Comparison of ENCODE assay signal across 8 cellular contexts in genomic region chr3:141561426-141562034, GRCh38.
DNase-seq lines count a peak whose midpoint lies in the region; ATAC-seq, FAIRE-seq and TF ChIP-seq lines count a peak whose summit lies in the region.

No MANE protein-coding gene starts in this region.

- TF ChIP-seq RAD21 in IMR-90 (IDR thresholded peaks at IDR 0.05; ENCODE audit: low read length) (peak; percentile 98), HepG2 (CRISPR knock-in tag; IDR thresholded peaks at IDR 0.05) (peak; percentile 80)

- H3K56ac ChIP-seq in IMR-90 (ENCODE audit: extremely low read depth, insufficient read depth, low read length) = no peak overlapping the region

- no peak overlapping the region for H3K9ac ChIP-seq in IMR-90 (ENCODE audit: low read depth, low read length)
- no peak overlapping the region for H3K9ac ChIP-seq in HepG2 (ENCODE audit: insufficient read depth, low read depth, low read length)

- H2AK5ac ChIP-seq in IMR-90 (ENCODE audit: low read depth, low read length) = no peak overlapping the region

- CTCF ChIA-PET in IMR-90 (lab: Yijun Ruan, JAX) = interaction anchor here (0.6 to 5.7 kb wide), 10 partner anchors 9 to 478 kb away, joined by 3 to 41 read pairs (median 6); partner anchors contain the start of gene PXYLP1
- CTCF ChIA-PET in Panc1 (lab: Charles Lee) = interaction anchor here (0.7 to 2.7 kb wide), 3 partner anchors 102 to 357 kb away, joined by 3 to 19 read pairs (median 6); no protein-coding TSS in a partner anchor
- CTCF ChIA-PET in HepG2 (lab: Yijun Ruan, JAX; ENCODE audit: low intra/inter-chr PET ratio, low total read pairs) = interaction anchor here (1.2 to 2.6 kb wide), 4 partner anchors 87 to 253 kb away, joined by 4 to 42 read pairs (median 12); no protein-coding TSS in a partner anchor

- H3K4me1 ChIP-seq in IMR-90 (ENCODE audit: control insufficient read depth, insufficient read depth, low read length) = no peaks in the 10 kb centered on the region; the same call in 1 of the 2 replicates
- H3K4me1 ChIP-seq in Panc1 (ENCODE audit: control insufficient read depth, insufficient read depth, low read length) = no peaks in the 10 kb centered on the region
- no peaks in the 10 kb centered on the region for H3K4me1 ChIP-seq in breast epithelium
- no peaks in the 10 kb centered on the region for H3K4me1 ChIP-seq in HepG2 (ENCODE audit: insufficient read depth, low read length)
- peaks cover 0 to 11% (median 4%) of the 10 kb centered on the region in 4 donors for H3K4me1 ChIP-seq in tibial artery

- POLR2A ChIA-PET in IMR-90 (lab: Charles Lee; ENCODE audit: unreplicated experiment) (no interaction called here), Panc1 (lab: Charles Lee) (no interaction called here), HepG2 (lab: Yijun Ruan, JAX) (no interaction called here)

- no peak overlapping the region for H3K14ac ChIP-seq in IMR-90 (replicated peaks; ENCODE audit: low read depth, low read length)

- no peak overlapping the region for H2BK5ac ChIP-seq in IMR-90 (ENCODE audit: low read depth, low read length, poor library complexity, severe bottlenecking)

- intact Hi-C loops in IMR-90 (cut with micrococcal nuclease) (loop anchor here (1.0 to 5.0 kb wide), 7 partner anchors 87 to 369 kb away; partner anchors contain the start of gene PXYLP1), Panc1 (cut with micrococcal nuclease; ENCODE audit: unreplicated experiment) (loop anchor here (1.0 to 5.0 kb wide), 2 partner anchors 101 to 259 kb away; no protein-coding TSS in a partner anchor), breast epithelium (cut with DNase I; ENCODE audit: low total_unique reads) (loop anchor here (5.0 to 10.0 kb wide), 2 partner anchors 99 to 257 kb away; no protein-coding TSS in a partner anchor), HepG2 (cut with micrococcal nuclease; ENCODE audit: unreplicated experiment) (loop anchor here (1.0 to 5.0 kb wide), 3 partner anchors 87 to 254 kb away; no protein-coding TSS in a partner anchor), tibial artery (cut with DNase I; ENCODE audit: low total_unique reads) (loop anchor here (2.0 to 10.0 kb wide), 3 partner anchors 84 to 173 kb away; partner anchors contain the start of gene RNF7)

- TF ChIP-seq EP300 in HepG2 (IDR thresholded peaks at IDR 0.05; ENCODE audit: low read depth in 2 of 2, low read length in 2 of 2) (no peak), HepG2 (CRISPR knock-in tag; IDR thresholded peaks at IDR 0.05; ENCODE audit: borderline replicate concordance) (no peak)

- WGBS in IMR-90 (ENCODE audit: extremely low coverage in 2 of 2, insufficient read length in 1 of 2), 2 experiments = 48% methylated on average over 2 of the region's 2 CpGs; no CpG with 5 or more reads in 1 of the 2 experiments
- WGBS in HepG2 (ENCODE audit: low lambda C conversion rate) = 73% methylated on average over 2 of the region's 2 CpGs

- H3K23ac ChIP-seq in IMR-90 (ENCODE audit: low read depth, low read length) = no peak overlapping the region

- no peak overlapping the region for H3K4me2 ChIP-seq in IMR-90 (ENCODE audit: low read depth, low read length)
- H3K4me2 ChIP-seq in HepG2 (ENCODE audit: low read depth, low read length) = no peak overlapping the region

- H4K20me1 ChIP-seq in IMR-90 (ENCODE audit: insufficient read depth, low read length) (no peaks in the 10 kb centered on the region), HepG2 (ENCODE audit: insufficient read depth, low read length) (no peaks in the 10 kb centered on the region)

- dilution Hi-C loops in IMR-90 (cut with HindIII; ENCODE audit: low sequenced_read_pairs, unreplicated experiment) = no loop called here

- no peak overlapping the region for H2AK9ac ChIP-seq in IMR-90 (replicated peaks; ENCODE audit: low read depth, low read length, poor library complexity)

- H2BK15ac ChIP-seq in IMR-90 (ENCODE audit: low read depth, low read length) = no peak overlapping the region

- H3K4me3 ChIP-seq in IMR-90 (ENCODE audit: insufficient read depth, low read depth, low read length) = no peak overlapping the region
- H3K4me3 ChIP-seq in Panc1 (ENCODE audit: low read depth in 2 of 2, low read length in 2 of 2) = no peak overlapping the region
- no peak overlapping the region for H3K4me3 ChIP-seq in breast epithelium
- H3K4me3 ChIP-seq in HepG2 (replicated peaks in 1 of 3; ENCODE audit: insufficient read depth in 1 of 3, low read depth in 2 of 3, low read length in 3 of 3) = no peak overlapping the region
- no peak overlapping the region for H3K4me3 ChIP-seq in tibial artery

- H3K27ac ChIP-seq in IMR-90 (ENCODE audit: insufficient read depth, low read length) = no peak overlapping the region
- no peak overlapping the region for H3K27ac ChIP-seq in Panc1 (ENCODE audit: low read length)
- no peak overlapping the region for H3K27ac ChIP-seq in breast epithelium
- H3K27ac ChIP-seq in HepG2 (ENCODE audit: extremely low read length, insufficient read depth, low read length) = no peak overlapping the region
- peak overlapping the region in 1 of 2 donors; percentile 44 for H3K27ac ChIP-seq in tibial artery

- H3K4ac ChIP-seq in IMR-90 (ENCODE audit: low read depth, low read length) = no peak overlapping the region

- H3K18ac ChIP-seq in IMR-90 (ENCODE audit: low read depth, low read length) = no peak overlapping the region

- no peak overlapping the region for H4K8ac ChIP-seq in IMR-90 (ENCODE audit: low read depth in 2 of 2, low read length in 2 of 2)

- H3K79me1 ChIP-seq in IMR-90 (ENCODE audit: low read depth in 1 of 2, low read length in 2 of 2) = peaks cover 4 to 7% of the 10 kb centered on the region in 2 experiments; a peak in 2 of 4 replicates

- ATAC-seq in IMR-90 (ENCODE audit: low read depth) (peak; percentile 77), Panc1 (no peak), HepG2 (no peak)

- H3K79me2 ChIP-seq in HepG2 (ENCODE audit: insufficient read depth, low read length) = no peaks in the 10 kb centered on the region

- TF ChIP-seq CTCF in IMR-90 (conservative IDR thresholded peaks at IDR 0.05; ENCODE audit: low read depth, low read length) (peak; percentile 99), Panc1 (IDR thresholded peaks at IDR 0.05) (peak; percentile 97; the same call in 1 of the 2 replicates), breast epithelium (IDR thresholded peaks at IDR 0.05) (peak; percentile 98 to 100 (median 99)), HepG2 (CRISPR knock-in tag; IDR thresholded peaks at IDR 0.05) (peak; percentile 79), tibial artery (IDR thresholded peaks at IDR 0.05) (peak; percentile 97 to 98)

- DNase-seq in NCI-H82 (lab: John Stamatoyannopoulos, UW) = peak; percentile 70
- DNase-seq in NCI-H82 treated with DMSO at 0.1 percent for 48 hours (lab: John Stamatoyannopoulos, UW; ENCODE audit: unreplicated experiment) = no peak
- peak; percentile 80 for DNase-seq in IMR-90
- DNase-seq in Panc1 (ENCODE audit: low read depth, low spot score) = peak; percentile 60
- no peak for DNase-seq in breast epithelium (ENCODE audit: low spot score in 2 of 2)
- peak; percentile 63 for DNase-seq in HepG2 (ENCODE audit: low spot score)
- DNase-seq in tibial artery = no peak
- DNase-seq in cerebellar nuclear complex (lab: John Stamatoyannopoulos, UW) = no peak

- no peaks in the 10 kb centered on the region for H3K9me1 ChIP-seq in IMR-90 (ENCODE audit: insufficient read depth, low read length)

- H3K9me3 ChIP-seq in IMR-90 (ENCODE audit: control insufficient read depth, insufficient read depth, low read length) = no peaks in the 10 kb centered on the region
- no peaks in the 10 kb centered on the region for H3K9me3 ChIP-seq in Panc1 (ENCODE audit: control insufficient read depth, insufficient read depth, low read depth, low read length)
- H3K9me3 ChIP-seq in breast epithelium = no peaks in the 10 kb centered on the region
- no peaks in the 10 kb centered on the region for H3K9me3 ChIP-seq in HepG2 (ENCODE audit: low read length)
- no peaks in the 10 kb centered on the region for H3K9me3 ChIP-seq in tibial artery

- H2AFZ ChIP-seq in IMR-90 (replicated peaks; ENCODE audit: low read length, poor library complexity) = no peak overlapping the region
- H2AFZ ChIP-seq in HepG2 (ENCODE audit: low read length) = no peak overlapping the region

- no peak overlapping the region for H2BK20ac ChIP-seq in IMR-90 (ENCODE audit: low read depth, low read length)

- H4K91ac ChIP-seq in IMR-90 (ENCODE audit: insufficient read depth, low read depth, low read length) = no peak overlapping the region

- no peak overlapping the region for H4K5ac ChIP-seq in IMR-90 (ENCODE audit: low read depth, low read length)

- H3K36me3 ChIP-seq in IMR-90 (ENCODE audit: control insufficient read depth, insufficient read depth, low read length) = peaks cover 6% of the 10 kb centered on the region
- H3K36me3 ChIP-seq in Panc1 (ENCODE audit: control insufficient read depth, insufficient read depth, low read length) = no peaks in the 10 kb centered on the region; the same call in 1 of the 2 replicates
- H3K36me3 ChIP-seq in breast epithelium = no peaks in the 10 kb centered on the region
- peaks cover 6 to 37% of the 10 kb centered on the region in 2 experiments for H3K36me3 ChIP-seq in HepG2 (replicated peaks in 1 of 2; ENCODE audit: control insufficient read depth in 1 of 2, insufficient read depth in 2 of 2, low read length in 2 of 2)
- peaks cover 0 to 25% (median 6%) of the 10 kb centered on the region in 3 donors for H3K36me3 ChIP-seq in tibial artery

- in situ Hi-C loops in IMR-90 (cut with MboI; ENCODE audit: low sequenced_read_pairs) = no loop called here
- in situ Hi-C loops in Panc1 (cut with HindIII; ENCODE audit: low pct_unique_long_range_greater_than_20kb, low sequenced_read_pairs) = no loop called here
- in situ Hi-C loops in HepG2 (cut with HindIII; ENCODE audit: extremely low pct_ligation_motif_present, low pct_unique_long_range_greater_than_20kb) = loop anchor here (10.0 kb wide), 1 partner anchor 257 kb away; no protein-coding TSS in a partner anchor

- H3K27me3 ChIP-seq in IMR-90 (ENCODE audit: control insufficient read depth, insufficient read depth, low read length) (no peaks in the 10 kb centered on the region), Panc1 (ENCODE audit: control insufficient read depth, insufficient read depth, low read length) (no peaks in the 10 kb centered on the region), breast epithelium (no peaks in the 10 kb centered on the region), HepG2 (ENCODE audit: control insufficient read depth in 1 of 2, insufficient read depth in 2 of 2, low read length in 2 of 2) (no peaks in the 10 kb centered on the region), tibial artery (no peaks in the 10 kb centered on the region)

- no peak overlapping the region for H2BK120ac ChIP-seq in IMR-90 (ENCODE audit: low read depth, low read length)

- 0 out of 2 replicates have a peak, but pooled peaks have one; percentile 45 for TF ChIP-seq POLR2A in IMR-90 (IDR thresholded peaks at IDR 0.05; ENCODE audit: low read depth, low read length)
- no peak for TF ChIP-seq POLR2A in breast epithelium (IDR thresholded peaks at IDR 0.05)
- no peak for TF ChIP-seq POLR2A in HepG2 (IDR thresholded peaks at IDR 0.05; ENCODE audit: insufficient read depth in 1 of 2, low read depth in 2 of 2, low read length in 2 of 2)

- no TSS peak for BruUV-seq in IMR-90 (replicated peaks; lab: Mats Ljungman, UMichigan)
- no TSS peak for BruUV-seq in Panc1 (replicated peaks; lab: Mats Ljungman, UMichigan)
- no TSS peak for BruUV-seq in HepG2 (replicated peaks; lab: Mats Ljungman, UMichigan)

- FAIRE-seq in HepG2 (lab: Jason Lieb, UNC) = no peak

Comparison
In these comparisons a context has a peak if more than half of its experiments do, and no peak if none do; other contexts are left out.
1. DNase-seq: peak in NCI-H82 (single experiment), IMR-90 (single experiment), Panc1 (single experiment) and HepG2 (single experiment); none in NCI-H82 treated with DMSO at 0.1 percent for 48 hours (single experiment), breast epithelium (0 of 2), tibial artery (0 of 2) and cerebellar nuclear complex (0 of 2).
2. Peak in every context shown above with its lines, with median percentiles within 50 percentile points of each other: CTCF ChIP-seq.